6 cellular contexts compared by ENCODE assay signal in genomic region chr9:113783475-113783874, GRCh38.
"Had no signal": no experiment of that assay in that cellular context is flagged by ENCODE, and none has a peak within 500 bp of the region (broad histone marks: within the 10 kb centered on the region; RNA-seq: fewer than 3 reads in every experiment).

No MANE protein-coding gene starts in this region.

- DNase-seq: GM23248, GOT3, H7, IMR-90 had no signal

- ATAC-seq: HCT116, K562 had no signal
